ENCODE assay signal across 35 cellular contexts in genomic region chr9:99682378-99682777, GRCh38.
"Had no signal": no experiment of that assay in that cellular context is flagged by ENCODE, and none has a peak within 500 bp of the region (broad histone marks: within the 10 kb centered on the region; RNA-seq: fewer than 3 reads in every experiment).

No MANE protein-coding gene starts in this region.

- H3K4me3 Mint-ChIP-seq: activated CD4-positive, alpha-beta T cell treated with anti-CD3 and anti-CD28 coated beads for 36 hours; activated CD4-positive, alpha-beta T cell treated with anti-CD3 and anti-CD28 coated beads, Interleukin-2, amount 10 ng/mL, durations not matched to agents 7 days and 5 days; activated CD8-positive, alpha-beta T cell treated with anti-CD3 and anti-CD28 coated beads for 36 hours; activated naive CD8-positive, alpha-beta T cell; activated T-cell treated with anti-CD3 and anti-CD28 coated beads, Interleukin-2, amount 50 U/mL, for 4 hours; activated T-helper 17 cell treated with anti-CD3 and anti-CD28 coated beads, Interleukin-2, amount 50 U/mL, for 72 hours; central memory CD8-positive, alpha-beta T cell; effector memory CD8-positive, alpha-beta T cell; T-helper 17 cell; T-helper 2 cell treated with Interferon-gamma antibody and Interleukin-4, amounts not matched to agents 5 μg/mL and 100 μg/mL, for 36 hours had no signal

- H3K9me3 Mint-ChIP-seq: activated CD4-positive, alpha-beta T cell treated with anti-CD3 and anti-CD28 coated beads, Interleukin-2, amount 10 ng/mL, durations not matched to agents 7 days and 5 days; effector memory CD8-positive, alpha-beta T cell; T-helper 2 cell treated with Interferon-gamma antibody and Interleukin-4, amounts not matched to agents 5 μg/mL and 100 μg/mL, for 36 hours had no signal

- H3K27me3 ChIP-seq: brain microvascular endothelial cell, esophagus muscularis mucosa, gastrocnemius medialis, heart left ventricle had no signal

- FAIRE-seq: astrocyte, bronchial epithelial cell had no signal

- H3K4me1 ChIP-seq: foreskin keratinocyte had no signal

- H3K27me3 Mint-ChIP-seq: activated naive CD8-positive, alpha-beta T cell had no signal

- ATAC-seq: activated CD4-positive, alpha-beta T cell treated with anti-CD3 and anti-CD28 coated beads for 36 hours; activated CD8-positive, alpha-beta T cell treated with anti-CD3 and anti-CD28 coated beads for 36 hours; activated T-cell treated with anti-CD3 and anti-CD28 coated beads, Interleukin-2, amount 50 U/mL, for 4 hours; activated T-helper 17 cell treated with anti-CD3 and anti-CD28 coated beads, Interleukin-2, amount 50 U/mL, for 72 hours; effector memory CD8-positive, alpha-beta T cell; foreskin keratinocyte; gastrocnemius medialis; heart left ventricle; T-helper 17 cell had no signal

- H3K4me3 ChIP-seq: coronary artery, esophagus muscularis mucosa, gastrocnemius medialis, heart left ventricle had no signal

- DNase-seq: activated CD4-positive, alpha-beta T cell treated with anti-CD3 and anti-CD28 coated beads for 36 hours; activated CD4-positive, alpha-beta T cell treated with anti-CD3 and anti-CD28 coated beads, Interleukin-2, amount 10 ng/mL, durations not matched to agents 7 days and 5 days; activated CD4-positive, alpha-beta T cell treated with anti-CD3 and anti-CD28 coated beads, Interleukin-2, amount 50 U/mL, for 4 hours; activated CD4-positive, CD25-positive, alpha-beta regulatory T cell; activated CD4-positive, CD25-positive, alpha-beta regulatory T cell treated with anti-CD3 and anti-CD28 coated beads, Interleukin-2, amount 50 U/mL, for 72 hours; activated CD8-positive, alpha-beta memory T cell treated with anti-CD3 and anti-CD28 coated beads for 24 hours; activated CD8-positive, alpha-beta T cell treated with anti-CD3 and anti-CD28 coated beads for 36 hours; activated effector memory CD4-positive, alpha-beta T cell treated with Interleukin-2 at 50 U/mL for 16 hours; activated gamma-delta T cell treated with Interleukin-2 at 50 U/mL for 16 hours; activated naive CD4-positive, alpha-beta T cell treated with anti-CD3 and anti-CD28 coated beads, Interleukin-2, amount 50 U/mL, for 16 hours; activated naive CD4-positive, alpha-beta T cell treated with Interleukin-2 at 50 U/mL for 16 hours; activated T-cell treated with anti-CD3 and anti-CD28 coated beads, Interleukin-2, amount 50 U/mL, for 4 hours; amniotic stem cell; anterior cingulate cortex; brain microvascular endothelial cell; dermis blood vessel endothelial cell; effector CD4-positive, alpha-beta T cell; effector memory CD8-positive, alpha-beta T cell; erythroblast; foreskin keratinocyte; gastrocnemius medialis; glutamatergic neuron; heart left ventricle; T-helper 1 cell; T-helper 17 cell; T1000; WERI-Rb-1 had no signal

- H3K27ac ChIP-seq: brain microvascular endothelial cell, coronary artery, esophagus muscularis mucosa, foreskin keratinocyte, gastrocnemius medialis, heart left ventricle, WERI-Rb-1 had no signal

- H3K4me1 Mint-ChIP-seq: activated CD4-positive, alpha-beta T cell treated with anti-CD3 and anti-CD28 coated beads for 36 hours; activated CD4-positive, alpha-beta T cell treated with anti-CD3 and anti-CD28 coated beads, Interleukin-2, amount 10 ng/mL, durations not matched to agents 7 days and 5 days; activated T-helper 17 cell treated with anti-CD3 and anti-CD28 coated beads, Interleukin-2, amount 50 U/mL, for 72 hours; central memory CD8-positive, alpha-beta T cell; T-helper 17 cell had no signal

- H3K27ac Mint-ChIP-seq: activated CD4-positive, alpha-beta T cell treated with anti-CD3 and anti-CD28 coated beads for 36 hours; activated CD4-positive, alpha-beta T cell treated with anti-CD3 and anti-CD28 coated beads, Interleukin-2, amount 10 ng/mL, durations not matched to agents 7 days and 5 days; activated CD8-positive, alpha-beta T cell treated with anti-CD3 and anti-CD28 coated beads for 36 hours; activated naive CD8-positive, alpha-beta T cell; activated T-helper 17 cell treated with anti-CD3 and anti-CD28 coated beads, Interleukin-2, amount 50 U/mL, for 72 hours; effector memory CD8-positive, alpha-beta T cell; T-helper 17 cell; T-helper 2 cell treated with Interferon-gamma antibody and Interleukin-4, amounts not matched to agents 5 μg/mL and 100 μg/mL, for 36 hours had no signal

- H3K36me3 ChIP-seq: brain microvascular endothelial cell, esophagus muscularis mucosa, gastrocnemius medialis, heart left ventricle, WERI-Rb-1 had no signal
